8 cellular contexts compared by ENCODE assay signal in the genomic region with DNA sequence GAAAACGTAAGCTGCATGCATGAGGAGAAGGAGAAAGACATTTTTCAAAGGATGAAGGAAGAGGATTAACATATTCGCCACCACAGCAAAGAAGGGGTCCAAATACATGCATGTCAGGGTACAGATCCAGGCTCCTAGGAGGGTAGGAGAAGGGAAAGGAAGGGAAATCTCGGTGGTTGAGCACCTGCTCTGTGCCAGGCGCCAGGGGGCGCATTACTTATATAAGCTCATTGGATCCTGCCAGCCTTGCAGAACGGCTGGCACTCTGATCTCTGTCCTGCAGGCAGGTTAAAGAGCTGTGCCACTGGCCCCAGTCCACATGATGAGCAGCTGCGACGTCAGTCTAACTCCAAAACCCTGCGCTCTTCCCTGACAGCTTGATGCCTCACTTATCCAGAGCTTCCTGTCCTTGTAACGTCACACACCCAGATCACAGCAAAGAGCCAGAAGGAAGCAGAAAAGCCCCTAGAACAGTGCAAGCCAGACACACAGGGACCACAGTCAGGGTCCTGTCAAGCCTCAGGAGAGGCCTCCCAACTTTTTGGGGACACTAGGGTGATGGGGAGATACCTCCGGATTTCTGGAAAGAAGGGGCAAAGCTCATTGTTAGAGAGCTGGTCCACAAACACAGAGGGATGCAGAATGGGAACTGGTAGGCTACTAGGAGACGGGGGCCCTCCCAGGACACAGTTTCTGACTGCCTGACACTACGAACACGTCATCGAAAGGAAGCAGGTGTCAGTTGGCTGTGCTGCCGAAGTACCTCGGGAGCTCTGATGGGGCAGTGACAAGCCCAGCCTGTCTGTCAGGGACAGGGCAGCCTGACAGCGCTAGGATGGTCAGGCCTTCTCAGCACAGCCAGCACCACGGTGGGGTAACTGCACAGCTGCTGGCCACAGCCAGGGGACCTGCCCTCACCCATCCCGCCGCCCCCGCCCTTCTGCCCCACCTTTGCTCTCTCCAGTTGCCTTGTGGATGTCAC.
DNase-seq lines count a peak whose midpoint lies in the region; ATAC-seq and TF ChIP-seq lines count a peak whose summit lies in the region.

No MANE protein-coding gene starts in this region.

- peak; percentile 74 for TF ChIP-seq CTCF in AG09319 (IDR thresholded peaks at IDR 0.05; ENCODE audit: low read depth, low read length)

- DNase-seq in AG09319 (ENCODE audit: extremely low read depth, low read depth), result peak; percentile 18
- peak; percentile 14 for DNase-seq in NCI-H226
- DNase-seq in activated CD8-positive, alpha-beta memory T cell treated with anti-CD3 and anti-CD28 coated beads for 24 hours, result peak; percentile 69
- DNase-seq in fibroblast of the conjunctiva (ENCODE audit: low read depth), result peak; percentile 47
- peak; percentile 22 for DNase-seq in occipital lobe (lab: John Stamatoyannopoulos, UW)

- ATAC-seq in GM18502 (IDR thresholded peaks at IDR 0.05; ENCODE audit: poor library complexity, unreplicated experiment) (peak; percentile 64), HG03097 (IDR thresholded peaks at IDR 0.05; ENCODE audit: low FRiP score, unreplicated experiment) (peak; percentile 40), GM19467 (IDR thresholded peaks at IDR 0.05; ENCODE audit: unreplicated experiment) (no peak)

Comparison
In these comparisons a context has a peak if more than half of its experiments do, and no peak if none do; other contexts are left out.
1. DNase-seq: peak in every context shown above with its lines; median percentile 69 in activated CD8-positive, alpha-beta memory T cell treated with anti-CD3 and anti-CD28 coated beads for 24 hours; 47 in fibroblast of the conjunctiva; 22 in occipital lobe; 18 in AG09319; 14 in NCI-H226.